17 cellular contexts compared by ENCODE assay signal in the genomic region with DNA sequence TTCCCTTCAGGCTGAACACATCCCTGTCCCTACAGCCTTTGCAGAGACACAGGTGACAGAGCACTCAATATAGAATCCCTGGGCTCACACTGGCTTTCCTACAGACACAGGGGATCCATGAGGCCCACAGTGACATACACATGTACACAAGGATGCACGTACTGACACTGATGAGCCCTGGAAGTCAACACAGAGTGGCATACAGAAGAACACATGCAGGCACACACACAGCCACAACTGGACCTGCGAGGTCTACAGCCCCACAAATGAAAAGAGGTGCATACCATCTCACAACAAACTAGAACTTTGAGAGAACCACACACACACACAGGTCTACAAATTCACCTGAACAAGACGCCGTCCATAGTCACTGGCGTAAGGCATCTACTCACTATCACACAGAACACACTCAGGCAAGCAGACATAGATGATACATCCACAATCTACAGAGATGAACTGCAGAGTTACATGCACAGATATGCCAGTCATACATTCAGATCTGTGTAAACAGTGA. TPM values are rescaled to one million over a fixed set of nuclear protein-coding genes. Genes with fewer than 3 reads are reported as not detected.
DNase-seq lines count a peak whose midpoint lies in the region; FAIRE-seq and TF ChIP-seq lines count a peak whose summit lies in the region.
"Had no signal": no experiment of that assay in that cellular context is flagged by ENCODE, and none has a peak within 500 bp of the region (broad histone marks: within the 10 kb centered on the region; RNA-seq: fewer than 3 reads in every experiment).

No MANE protein-coding gene starts in this region.

- H4K8ac ChIP-seq in H9 (replicated peaks; ENCODE audit: insufficient read length, low read depth, low read length) (no peak overlapping the region), H1 (ENCODE audit: extremely low read depth, insufficient read depth, low read length) (peak overlapping the region; percentile 5; the same call in 1 of the 2 replicates)

- no peak overlapping the region for H2BK15ac ChIP-seq in H9 (ENCODE audit: low read depth, low read length)
- no peak overlapping the region for H2BK15ac ChIP-seq in H1 (ENCODE audit: low read length)

- H3K27ac ChIP-seq in H9 (ENCODE audit: insufficient read length, low read depth, low read length) = no peak overlapping the region
- no peak overlapping the region for H3K27ac ChIP-seq in H1 (ENCODE audit: low read depth, low read length)
- H3K27ac ChIP-seq: HL-60 had no signal

- H3K4me3 Mint-ChIP-seq in H9 (no peak overlapping the region), nephron (peak overlapping the region in 2 of 3 experiments; percentile 40 to 53), type B pancreatic cell (peak overlapping the region; percentile 22)
- H3K4me3 Mint-ChIP-seq: HFFc6 had no signal

- TF ChIP-seq RAD21 in H1 (IDR thresholded peaks at IDR 0.05 in 1 of 2, conservative IDR thresholded peaks at IDR 0.05 in 1 of 2; ENCODE audit: low read depth in 2 of 2, low read length in 2 of 2) = no peak

- H3K79me2 ChIP-seq in H9 (ENCODE audit: insufficient read depth, low read length) = peaks cover 3% of the 10 kb centered on the region; the same call in 1 of the 2 replicates
- H3K79me2 ChIP-seq in H1 (ENCODE audit: control insufficient read depth in 1 of 2, insufficient read depth in 2 of 2, low read length in 2 of 2) = peaks cover 4 to 8% of the 10 kb centered on the region in 2 experiments; a peak in 2 of 4 replicates

- H2BK5ac ChIP-seq in H9 (ENCODE audit: insufficient read length, low read length) (no peak overlapping the region), H1 (ENCODE audit: low read depth, low read length) (no peak overlapping the region)

- no peak overlapping the region for H4K91ac ChIP-seq in H9 (ENCODE audit: insufficient read length, low read depth, low read length)
- H4K91ac ChIP-seq in H1 (replicated peaks; ENCODE audit: insufficient read length, low read length) = no peak overlapping the region

- H3K27me3 ChIP-seq in H9 (ENCODE audit: insufficient read depth, low read length) (no peaks in the 10 kb centered on the region), H1 (replicated peaks in 1 of 4; ENCODE audit: control insufficient read depth in 3 of 4, extremely low read depth in 1 of 4, insufficient read depth in 3 of 4, low read length in 3 of 4) (no peaks in the 10 kb centered on the region)

- TF ChIP-seq CTCF in H9 (conservative IDR thresholded peaks at IDR 0.05) (no peak), H1 (IDR thresholded peaks at IDR 0.05; ENCODE audit: control extremely low read depth in 1 of 3, insufficient read depth in 1 of 3, low read depth in 1 of 3, low read length in 3 of 3) (no peak), nephron (IDR thresholded peaks at IDR 0.05; ENCODE audit: unreplicated experiment in 3 of 3) (no peak), type B pancreatic cell (conservative IDR thresholded peaks at IDR 0.05) (no peak)

- no peak for TF ChIP-seq POLR2A in H1 (IDR thresholded peaks at IDR 0.05; ENCODE audit: control extremely low read depth in 1 of 2, low read depth in 2 of 2, low read length in 2 of 2)

- no peaks in the 10 kb centered on the region for H3K36me3 ChIP-seq in H1 (ENCODE audit: control insufficient read depth in 2 of 4, insufficient read depth in 4 of 4, low read length in 3 of 4)

- H3K23ac ChIP-seq in H9 (ENCODE audit: insufficient read length, low read depth, low read length) (no peak overlapping the region), H1 (ENCODE audit: insufficient read length) (no peak overlapping the region)

- H3K27me3 Mint-ChIP-seq in H9 (ENCODE audit: low read depth) (peaks cover 8% of the 10 kb centered on the region), nephron (ENCODE audit: low read depth) (no peaks in the 10 kb centered on the region), type B pancreatic cell (no peaks in the 10 kb centered on the region)

- H3K4me1 Mint-ChIP-seq in H9 = peaks cover 10 to 14% of the 10 kb centered on the region in 2 experiments
- peaks cover 11% of the 10 kb centered on the region for H3K4me1 Mint-ChIP-seq in nephron
- peaks cover 10% of the 10 kb centered on the region for H3K4me1 Mint-ChIP-seq in type B pancreatic cell (ENCODE audit: unreplicated experiment)

- no peak overlapping the region for H3K27ac Mint-ChIP-seq in H9
- peak overlapping the region in 1 of 3 experiments; percentile 39 for H3K27ac Mint-ChIP-seq in nephron
- no peak overlapping the region for H3K27ac Mint-ChIP-seq in type B pancreatic cell
- H3K27ac Mint-ChIP-seq: HFFc6 had no signal

- H3K14ac ChIP-seq in H9 (ENCODE audit: insufficient read depth, low read length) = no peak overlapping the region
- H3K14ac ChIP-seq in H1 (ENCODE audit: insufficient read length) = no peak overlapping the region

- H4K5ac ChIP-seq in H9 (ENCODE audit: insufficient read length, low read depth, low read length) = no peak overlapping the region
- H4K5ac ChIP-seq in H1 (ENCODE audit: insufficient read length, low read depth, low read length) = no peak overlapping the region

- H3T11ph ChIP-seq in H9 (ENCODE audit: low read length) = no peak overlapping the region

- H2AFZ ChIP-seq in H9 (ENCODE audit: low read length) = no peak overlapping the region
- no peak overlapping the region for H2AFZ ChIP-seq in H1 (ENCODE audit: low read length)

- FAIRE-seq in H1 (lab: Jason Lieb, UNC) = no peak
- FAIRE-seq in frontal cortex (lab: Jason Lieb, UNC) = no peak
- FAIRE-seq: A204.1, GM12878, GM18507 had no signal

- no peak overlapping the region for H3K4me3 ChIP-seq in H1 (ENCODE audit: extremely low read depth in 1 of 4, insufficient read depth in 2 of 4, low read depth in 3 of 4, low read length in 4 of 4)
- H3K4me3 ChIP-seq: GM12878 had no signal

- H3K4me1 ChIP-seq in H9 (ENCODE audit: insufficient read depth, low read length) (peaks cover 6% of the 10 kb centered on the region; the same call in 1 of the 2 replicates), H1 (replicated peaks in 1 of 4; ENCODE audit: control insufficient read depth in 3 of 4, insufficient read depth in 4 of 4, low read length in 3 of 4) (peaks cover 0 to 9% (median 7%) of the 10 kb centered on the region in 4 experiments; a peak in 5 of 7 replicates)

- H2BK120ac ChIP-seq in H9 (ENCODE audit: low read depth, low read length, poor library complexity, severe bottlenecking) (no peak overlapping the region), H1 (replicated peaks; ENCODE audit: low read depth, low read length) (no peak overlapping the region)

- no peak for TF ChIP-seq EP300 in H1 (IDR thresholded peaks at IDR 0.05; ENCODE audit: borderline replicate concordance in 1 of 2, low read depth in 2 of 2, low read length in 2 of 2)

- H3K9ac ChIP-seq in H9 (ENCODE audit: extremely low read depth, insufficient read length, low read length) = no peak overlapping the region
- H3K9ac ChIP-seq in H1 (replicated peaks in 1 of 4; ENCODE audit: extremely low read depth in 1 of 4, low read depth in 3 of 4, low read length in 3 of 4) = no peak overlapping the region

- no peak overlapping the region for H2BK20ac ChIP-seq in H9 (ENCODE audit: low read depth, low read length, poor library complexity, severe bottlenecking)
- H2BK20ac ChIP-seq in H1 (ENCODE audit: low read length) = no peak overlapping the region

- no CpG with 5 or more reads among the region's 5 CpGs for WGBS in H9 (ENCODE audit: extremely low coverage, insufficient read length, low lambda C conversion rate)
- 91% methylated on average over 5 of the region's 5 CpGs; no CpG with 5 or more reads in 1 of the 2 experiments for WGBS in H1 (ENCODE audit: extremely low coverage in 1 of 2, insufficient coverage in 1 of 2, insufficient read length in 1 of 2, insufficient replicate concordance in 2 of 2, low coverage in 1 of 2, low lambda C conversion rate in 2 of 2, missing lambda C conversion rate in 1 of 2), 2 experiments

- no peak overlapping the region for H3K4me2 ChIP-seq in H9 (ENCODE audit: insufficient read depth, insufficient read length, low read length)
- no peak overlapping the region for H3K4me2 ChIP-seq in H1 (ENCODE audit: insufficient read depth in 1 of 2, low read depth in 2 of 2, low read length in 2 of 2)

- H2AK5ac ChIP-seq in H9 (ENCODE audit: insufficient read length, low read length) = no peak overlapping the region
- no peak overlapping the region for H2AK5ac ChIP-seq in H1 (ENCODE audit: low read depth, low read length)

- H4K20me1 ChIP-seq in H9 (ENCODE audit: control insufficient read depth, insufficient read depth, insufficient read length) (no peaks in the 10 kb centered on the region), H1 (replicated peaks in 1 of 2; ENCODE audit: control insufficient read depth in 1 of 2, insufficient read depth in 2 of 2, low read length in 2 of 2) (peaks cover 0 to 3% of the 10 kb centered on the region in 2 experiments)

- H3K36me3 Mint-ChIP-seq in H9 (ENCODE audit: insufficient read depth in 1 of 3, low read depth in 3 of 3) (peaks cover 0 to 3% (median 0%) of the 10 kb centered on the region in 3 experiments; a peak in 2 of 7 replicates), nephron (ENCODE audit: low read depth) (no peaks in the 10 kb centered on the region), type B pancreatic cell (no peaks in the 10 kb centered on the region)

- H3K23me2 ChIP-seq in H9 (ENCODE audit: insufficient read length, low read depth, low read length, poor library complexity, severe bottlenecking) (peaks cover 4% of the 10 kb centered on the region), H1 (ENCODE audit: low read depth, low read length) (peaks cover 5% of the 10 kb centered on the region; the same call in 1 of the 2 replicates)

- POLR2A ChIA-PET in H1 (lab: Charles Lee; ENCODE audit: partially characterized antibody) = no interaction called here

- CTCF ChIA-PET in H1 (lab: Charles Lee; ENCODE audit: partially characterized antibody) = no interaction called here

- no peaks in the 10 kb centered on the region for H3K79me1 ChIP-seq in H9 (ENCODE audit: insufficient read depth, low read depth, low read length, poor library complexity, severe bottlenecking)
- H3K79me1 ChIP-seq in H1 (ENCODE audit: low read depth, low read length) = 0 out of 2 replicates have a peak, but pooled peaks cover 2% of the 10 kb centered on the region

- H3K4ac ChIP-seq in H9 (ENCODE audit: low read depth, low read length) (no peak overlapping the region), H1 (replicated peaks; ENCODE audit: insufficient read length, low read depth, low read length) (no peak overlapping the region)

- H2BK12ac ChIP-seq in H9 (ENCODE audit: insufficient read length, low read depth, low read length) (no peak overlapping the region), H1 (ENCODE audit: low read depth, low read length) (peak overlapping the region; percentile 50; the same call in 1 of the 2 replicates)

- no peak overlapping the region for H3K18ac ChIP-seq in H9 (ENCODE audit: insufficient read length, low read depth, low read length)
- H3K18ac ChIP-seq in H1 (ENCODE audit: extremely low read depth, low read length) = no peak overlapping the region; the same call in 1 of the 2 replicates

- H3K9me3 ChIP-seq in H9 (ENCODE audit: control insufficient read depth, low read depth, low read length) (no peaks in the 10 kb centered on the region), H1 (ENCODE audit: insufficient read depth in 2 of 2, low read depth in 1 of 2, low read length in 1 of 2) (no peaks in the 10 kb centered on the region)

- DNase-seq in H9 = peak; percentile 4
- DNase-seq in H1 (ENCODE audit: low read depth in 1 of 2, low spot score in 2 of 2) = no peak
- DNase-seq in type B pancreatic cell (ENCODE audit: extremely low spot score, unreplicated experiment) = peak; percentile 45
- DNase-seq in frontal cortex (ENCODE audit: low spot score in 2 of 2) = no peak
- DNase-seq in germinal center (ENCODE audit: low spot score) = no peak
- no peak for DNase-seq in NCI-H748 (lab: John Stamatoyannopoulos, UW; ENCODE audit: unreplicated experiment)
- DNase-seq: C1 segment of cervical spinal cord; CD4-positive, alpha-beta memory T cell; DMS79; GOT3; HCEC 1CT; HFFc6 had no signal

- no peaks in the 10 kb centered on the region for H3K9me3 Mint-ChIP-seq in H9
- no peaks in the 10 kb centered on the region for H3K9me3 Mint-ChIP-seq in nephron
- H3K9me3 Mint-ChIP-seq in type B pancreatic cell = no peaks in the 10 kb centered on the region

- H3K56ac ChIP-seq in H9 (ENCODE audit: insufficient read length, low read depth, low read length) = no peak overlapping the region
- H3K56ac ChIP-seq in H1 (replicated peaks; ENCODE audit: insufficient read length, low read depth, low read length) = no peak overlapping the region

RNA-seq across cellular contexts. Expression of gene ZNF74, which starts 3.5 kb away (rescaled TPM):
- total RNA-seq in H9 (2021) = 29.8 and 34.3 TPM in 2 replicates
- 44.9 and 45.7 TPM in 2 replicates for total RNA-seq in H1 (2021; fragmentation: NEBNext Ultra II Directional; extraction: Animal tissue kit (Norgen Biotek cat#: 25700))
- 29.7 and 35.3 TPM in 2 replicates for polyA plus RNA-seq in H1 (2011; rRNA removed)
- polyA plus RNA-seq in H1 (2011; cell fraction: cytosol; rRNA removed) = 38.2 TPM
- polyA plus RNA-seq in H1 (2011; cell fraction: nucleus; rRNA removed) = 27.0 TPM
- 25.6 to 38.6 TPM (median 29.5 TPM) in 4 replicates for polyA plus RNA-seq in H1 (2012, experiment 1 of 2)
- 28.3 TPM for polyA plus RNA-seq in H1 (2012, experiment 2 of 2)
- 15.6 TPM for polyA plus RNA-seq in H1 (2013, experiment 1 of 2)
- polyA plus RNA-seq in H1 (2013, experiment 2 of 2) = 16.0 TPM
- 26.1 and 26.9 TPM in 2 replicates for polyA minus RNA-seq in H1 (2011; rRNA and poly(A)+ RNA removed)
- polyA minus RNA-seq in H1 (2011; cell fraction: cytosol; rRNA and poly(A)+ RNA removed) = 35.4 TPM
- 18.6 TPM for polyA minus RNA-seq in H1 (2011; cell fraction: nucleus; rRNA and poly(A)+ RNA removed)
- total RNA-seq in type B pancreatic cell (ENCODE audit: low replicate concordance) = 24.6 and 39.5 TPM in 2 replicates
- 39.9 TPM for total RNA-seq in frontal cortex

RNA-seq across cellular contexts. Expression of gene SCARF2, which starts 47.2 kb away (rescaled TPM):
- total RNA-seq in H9 (2021) (10.8 and 12.7 TPM in 2 replicates), type B pancreatic cell (ENCODE audit: low replicate concordance) (4.2 and 21.7 TPM in 2 replicates), frontal cortex (1.6 TPM)
- 9.8 and 10.0 TPM in 2 replicates for total RNA-seq in H1 (2021; fragmentation: NEBNext Ultra II Directional; extraction: Animal tissue kit (Norgen Biotek cat#: 25700))
- 4.2 and 7.1 TPM in 2 replicates for polyA plus RNA-seq in H1 (2011; rRNA removed)
- 4.9 TPM for polyA plus RNA-seq in H1 (2011; cell fraction: cytosol; rRNA removed)
- 11.9 TPM for polyA plus RNA-seq in H1 (2011; cell fraction: nucleus; rRNA removed)
- polyA plus RNA-seq in H1 (2012, experiment 1 of 2) = 2.8 to 4.4 TPM (median 4.1 TPM) in 4 replicates
- 2.8 TPM for polyA plus RNA-seq in H1 (2012, experiment 2 of 2)
- 13.3 TPM for polyA plus RNA-seq in H1 (2013, experiment 1 of 2)
- polyA plus RNA-seq in H1 (2013, experiment 2 of 2) = 12.2 TPM
- polyA minus RNA-seq in H1 (2011; rRNA and poly(A)+ RNA removed) = 0.76 and 1.4 TPM in 2 replicates
- 4.8 TPM for polyA minus RNA-seq in H1 (2011; cell fraction: cytosol; rRNA and poly(A)+ RNA removed)
- polyA minus RNA-seq in H1 (2011; cell fraction: nucleus; rRNA and poly(A)+ RNA removed) = 3.9 TPM

Comparison
In these comparisons a context has a peak if more than half of its experiments do, and no peak if none do; other contexts are left out.
1. DNase-seq: peak in H9 (single experiment) and type B pancreatic cell (single experiment); none in H1 (0 of 2), frontal cortex (0 of 2), germinal center (single experiment) and NCI-H748 (single experiment).
2. H3K4me3 Mint-ChIP-seq: peak in nephron (2 of 3) and type B pancreatic cell (single experiment); none in H9 (0 of 2).